24 cellular contexts compared by ENCODE assay signal in the genomic region with DNA sequence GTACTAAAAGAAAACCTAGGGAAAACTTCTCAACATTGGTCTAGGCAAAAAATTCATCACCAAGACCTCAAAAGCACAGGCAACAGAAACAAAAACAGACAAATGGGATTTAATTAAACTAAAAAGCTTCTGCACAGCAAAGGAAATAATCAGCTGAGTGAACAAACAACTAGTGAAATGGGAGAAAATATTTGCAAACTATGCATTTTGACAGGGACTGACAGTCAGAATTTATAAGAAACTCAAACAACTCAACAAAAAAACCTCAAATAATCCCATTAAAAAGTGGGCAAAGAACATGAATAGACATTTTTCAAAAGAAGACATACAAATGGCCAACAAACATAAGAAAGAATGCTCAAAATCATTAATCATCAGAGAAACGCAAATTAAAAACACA.
"Had no signal": no experiment of that assay in that cellular context is flagged by ENCODE, and none has a peak within 500 bp of the region (broad histone marks: within the 10 kb centered on the region; RNA-seq: fewer than 3 reads in every experiment).

No MANE protein-coding gene starts in this region.

- H3K27ac Mint-ChIP-seq: memory B cell; mesothelial cell of epicardium; nephron progenitor cell; stimulated activated effector memory CD8-positive, alpha-beta T cell treated with anti-CD3 and anti-CD28 coated beads, Interleukin-12 subunit alpha, Interleukin-12 subunit beta, amount 100 ng/mL, for 72 hours had no signal

- H3K27ac ChIP-seq: dorsolateral prefrontal cortex, gastrocnemius medialis, prostate gland, right atrium auricular region, sigmoid colon, stomach, thyroid gland had no signal

- ATAC-seq: gastrocnemius medialis; left lobe of liver; mucosa of descending colon; stimulated activated effector memory CD8-positive, alpha-beta T cell treated with anti-CD3 and anti-CD28 coated beads, Interleukin-12 subunit alpha, Interleukin-12 subunit beta, amount 100 ng/mL, for 72 hours had no signal

- FAIRE-seq: keratinocyte had no signal

- H3K27me3 ChIP-seq: dorsolateral prefrontal cortex, gastrocnemius medialis, right atrium auricular region, sigmoid colon, stomach, thyroid gland had no signal

- H3K4me3 Mint-ChIP-seq: memory B cell; mesothelial cell of epicardium; naive B cell; nephron progenitor cell; stimulated activated effector memory CD8-positive, alpha-beta T cell treated with anti-CD3 and anti-CD28 coated beads, Interleukin-12 subunit alpha, Interleukin-12 subunit beta, amount 100 ng/mL, for 72 hours had no signal

- H3K9me3 ChIP-seq: gastrocnemius medialis, prostate gland, thyroid gland had no signal

- DNase-seq: dorsolateral prefrontal cortex; effector CD4-positive, alpha-beta T cell; foreskin fibroblast; gastrocnemius medialis; head of caudate nucleus; mucosa of descending colon; naive B cell; nephron progenitor cell; nucleus accumbens; sigmoid colon; stimulated activated CD4-positive, alpha-beta T cell treated with anti-CD3 and anti-CD28 coated beads, Interleukin-2, amount 100 ng/mL, for 24 hours; stimulated activated CD4-positive, alpha-beta T cell treated with anti-CD3 and anti-CD28 coated beads, Interleukin-4, amount 100 ng/mL, for 24 hours; stimulated activated naive CD4-positive, alpha-beta T cell treated with Interleukin-2 at 50 U/mL for 16 hours; stomach; thyroid gland; trophoblast cell had no signal

- H3K4me1 ChIP-seq: gastrocnemius medialis, prostate gland, right atrium auricular region, sigmoid colon, stomach, thyroid gland had no signal

- H3K36me3 ChIP-seq: gastrocnemius medialis, prostate gland, right atrium auricular region, sigmoid colon, stomach, thyroid gland had no signal

- H3K27me3 Mint-ChIP-seq: memory B cell, naive B cell had no signal

- H3K4me3 ChIP-seq: dorsolateral prefrontal cortex, gastrocnemius medialis, lung, mucosa of descending colon, prostate gland, right atrium auricular region, sigmoid colon, stomach, thyroid gland had no signal
